Comparison of ENCODE assay signal across 35 cellular contexts in the genomic region with DNA sequence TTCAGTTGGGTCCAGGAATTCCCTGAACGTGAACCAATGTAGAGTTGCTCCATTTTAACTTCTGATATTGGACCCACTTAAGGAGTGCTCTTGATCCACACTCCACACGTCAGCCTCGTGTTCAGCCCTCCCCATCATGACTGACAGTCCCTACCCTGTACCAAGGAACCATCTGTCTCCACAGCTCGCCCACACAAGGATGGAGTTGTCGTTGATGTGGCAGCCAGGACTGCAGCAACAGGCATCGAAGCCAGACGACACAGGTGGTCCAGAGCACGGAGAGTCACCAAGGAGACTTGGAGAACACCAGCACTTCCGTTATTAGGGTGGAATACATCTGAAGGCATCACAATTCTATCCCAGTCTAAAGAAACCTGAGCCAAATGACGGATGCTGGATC.
A peak's percentile ranks its signal among the peaks of the same experiment; 100 is the strongest.
DNase-seq lines count a peak whose midpoint lies in the region; ATAC-seq, FAIRE-seq and TF ChIP-seq lines count a peak whose summit lies in the region.
"Had no signal": no experiment of that assay in that cellular context is flagged by ENCODE, and none has a peak within 500 bp of the region (broad histone marks: within the 10 kb centered on the region; RNA-seq: fewer than 3 reads in every experiment).

No MANE protein-coding gene starts in this region.

- H3K27ac ChIP-seq in HepG2 (ENCODE audit: extremely low read length, insufficient read depth, low read length), result no peak overlapping the region
- H3K27ac ChIP-seq: 22Rv1; A549; BLaER1; BLaER1 treated with 17β-estradiol and CSF1 and Interleukin-3, amounts not matched to agents 10 nM and 100 nM; C4-2B had no signal

- CTCF ChIA-PET in HepG2 (lab: Yijun Ruan, JAX; ENCODE audit: low intra/inter-chr PET ratio, low total read pairs), result no interaction called here

- no peak for TF ChIP-seq RAD21 in HepG2 (CRISPR knock-in tag; IDR thresholded peaks at IDR 0.05)

- no TSS peak for BruUV-seq in HepG2 (replicated peaks; lab: Mats Ljungman, UMichigan)

- no peak overlapping the region for H2AFZ ChIP-seq in HepG2 (ENCODE audit: low read length)

- TF ChIP-seq POLR2A in HepG2 (IDR thresholded peaks at IDR 0.05; ENCODE audit: insufficient read depth in 1 of 2, low read depth in 2 of 2, low read length in 2 of 2), result no peak

- DNase-seq in Ammon's horn (ENCODE audit: low spot score), result peak; percentile 58
- peak; percentile 4 for DNase-seq in inferior parietal cortex (ENCODE audit: extremely low spot score)
- no peak for DNase-seq in omental fat pad (ENCODE audit: low spot score)
- DNase-seq in posterior cingulate gyrus, result peak in 6 of 10 donors; percentile 4 to 83 (median 50)
- no peak for DNase-seq in RCC 7860 (ENCODE audit: low spot score)
- no peak for DNase-seq in HTR-8/SVneo (ENCODE audit: insufficient read length, low spot score)
- no peak for DNase-seq in HepG2 (ENCODE audit: low spot score)
- no peak for DNase-seq in NCI-H2029 (lab: John Stamatoyannopoulos, UW)
- DNase-seq: 8988T; ACHN; AML-193; BE2C; C1 segment of cervical spinal cord; Caco-2; Calu3; CD4-positive, alpha-beta memory T cell; CD4-positive, alpha-beta T cell; CD4-positive, CD25-positive, alpha-beta regulatory T cell; CD8-positive, alpha-beta memory T cell; CD8-positive, alpha-beta T cell; COR-L47; DMS 273 treated with DMSO at 0.1 percent for 48 hours; DMS153; DMS53; DMS79; DMS79 treated with DMSO at 0.1 percent for 48 hours; DND-41; EL had no signal

- ATAC-seq in omental fat pad (ENCODE audit: low FRiP score) (peak; percentile 28), HepG2 (no peak)
- ATAC-seq: A549; CD8-positive, alpha-beta T cell had no signal

- no peaks in the 10 kb centered on the region for H3K79me2 ChIP-seq in HepG2 (ENCODE audit: insufficient read depth, low read length)

- H4K20me1 ChIP-seq in HepG2 (ENCODE audit: insufficient read depth, low read length), result no peaks in the 10 kb centered on the region
- H4K20me1 ChIP-seq: BLaER1; BLaER1 treated with 17β-estradiol and CSF1 and Interleukin-3, amounts not matched to agents 10 nM and 100 nM had no signal

- intact Hi-C loops in posterior cingulate gyrus (cut with DNase I) (no loop called here), HepG2 (cut with micrococcal nuclease; ENCODE audit: unreplicated experiment) (no loop called here)

- TF ChIP-seq CTCF in omental fat pad (IDR thresholded peaks at IDR 0.05) (no peak), HepG2 (CRISPR knock-in tag; IDR thresholded peaks at IDR 0.05) (no peak)

- in situ Hi-C loops in HepG2 (cut with HindIII; ENCODE audit: extremely low pct_ligation_motif_present, low pct_unique_long_range_greater_than_20kb), result no loop called here

- no peak overlapping the region for H3K9ac ChIP-seq in HepG2 (ENCODE audit: insufficient read depth, low read depth, low read length)
- H3K9ac ChIP-seq: BLaER1; BLaER1 treated with 17β-estradiol and CSF1 and Interleukin-3, amounts not matched to agents 10 nM and 100 nM had no signal

- H3K9me3 ChIP-seq in HepG2 (ENCODE audit: low read length), result peaks cover 65% of the 10 kb centered on the region
- H3K9me3 ChIP-seq: A549; BE2C; BLaER1; BLaER1 treated with 17β-estradiol and CSF1 and Interleukin-3, amounts not matched to agents 10 nM and 100 nM; Caco-2 had no signal

- TF ChIP-seq EP300 in HepG2 (IDR thresholded peaks at IDR 0.05; ENCODE audit: low read depth in 2 of 2, low read length in 2 of 2) (no peak), HepG2 (CRISPR knock-in tag; IDR thresholded peaks at IDR 0.05; ENCODE audit: borderline replicate concordance) (no peak)

- FAIRE-seq in RCC 7860 (lab: Jason Lieb, UNC), result no peak
- no peak for FAIRE-seq in HTR-8/SVneo (lab: Jason Lieb, UNC)
- FAIRE-seq in HepG2 (lab: Jason Lieb, UNC), result no peak
- FAIRE-seq: A204.1, A549, D721Med had no signal

- no peaks in the 10 kb centered on the region for H3K4me1 ChIP-seq in HepG2 (ENCODE audit: insufficient read depth, low read length)
- H3K4me1 ChIP-seq: A549; BE2C; BLaER1; BLaER1 treated with 17β-estradiol and CSF1 and Interleukin-3, amounts not matched to agents 10 nM and 100 nM; Caco-2 had no signal

- no peaks in the 10 kb centered on the region for H3K36me3 ChIP-seq in HepG2 (replicated peaks in 1 of 2; ENCODE audit: control insufficient read depth in 1 of 2, insufficient read depth in 2 of 2, low read length in 2 of 2)
- H3K36me3 ChIP-seq: BE2C; BLaER1; BLaER1 treated with 17β-estradiol and CSF1 and Interleukin-3, amounts not matched to agents 10 nM and 100 nM had no signal

- no peak overlapping the region for H3K4me2 ChIP-seq in HepG2 (ENCODE audit: low read depth, low read length)
- H3K4me2 ChIP-seq: A549; BLaER1; BLaER1 treated with 17β-estradiol and CSF1 and Interleukin-3, amounts not matched to agents 10 nM and 100 nM had no signal

- WGBS in HepG2 (ENCODE audit: low lambda C conversion rate), result 0% methylated on average over 9 of the region's 10 CpGs

- no peaks in the 10 kb centered on the region for H3K27me3 ChIP-seq in HepG2 (ENCODE audit: control insufficient read depth in 1 of 2, insufficient read depth in 2 of 2, low read length in 2 of 2)
- H3K27me3 ChIP-seq: BLaER1; BLaER1 treated with 17β-estradiol and CSF1 and Interleukin-3, amounts not matched to agents 10 nM and 100 nM had no signal

- POLR2A ChIA-PET in HepG2 (lab: Yijun Ruan, JAX), result no interaction called here

- H3K4me3 ChIP-seq in HepG2 (replicated peaks in 1 of 3; ENCODE audit: insufficient read depth in 1 of 3, low read depth in 2 of 3, low read length in 3 of 3), result no peak overlapping the region
- H3K4me3 ChIP-seq: A549; BLaER1; BLaER1 treated with 17β-estradiol and CSF1 and Interleukin-3, amounts not matched to agents 10 nM and 100 nM had no signal

TF ChIP-seq in HepG2, 621 proteins besides CTCF, POLR2A, EP300 and RAD21 (continues in another document):
- TF ChIP-seq SP140L (CRISPR knock-in tag; IDR thresholded peaks at IDR 0.05; ENCODE audit: borderline replicate concordance) (no peak), RAD51 (IDR thresholded peaks at IDR 0.05; ENCODE audit: borderline replicate concordance) (no peak), SNAI1 (CRISPR knock-in tag; IDR thresholded peaks at IDR 0.05; ENCODE audit: borderline replicate concordance) (no peak), ZNF567 (CRISPR knock-in tag; IDR thresholded peaks at IDR 0.05; ENCODE audit: borderline replicate concordance) (no peak), ZXDC (CRISPR knock-in tag; IDR thresholded peaks at IDR 0.05) (no peak), TFE3 (CRISPR knock-in tag; IDR thresholded peaks at IDR 0.05) (no peak), ISX (CRISPR knock-in tag; conservative IDR thresholded peaks at IDR 0.05) (no peak), ZNF329 (CRISPR knock-in tag; IDR thresholded peaks at IDR 0.05; ENCODE audit: low read depth) (no peak), NFKBIZ (CRISPR knock-in tag; IDR thresholded peaks at IDR 0.05) (no peak), ZNF274 (CRISPR knock-in tag; IDR thresholded peaks at IDR 0.05) (no peak), ISL2 (CRISPR knock-in tag; IDR thresholded peaks at IDR 0.05) (no peak), ZNF781 (CRISPR knock-in tag; IDR thresholded peaks at IDR 0.05; ENCODE audit: borderline replicate concordance, not compliant biosample characterization) (no peak), HOMEZ (CRISPR knock-in tag; IDR thresholded peaks at IDR 0.05; ENCODE audit: low read depth) (no peak), ASH2L (IDR thresholded peaks at IDR 0.05; ENCODE audit: insufficient read length, low read depth, low read length) (no peak)

Comparison
In these comparisons a context has a peak if more than half of its experiments do, and no peak if none do; other contexts are left out.
1. DNase-seq: peak in Ammon's horn (single experiment), inferior parietal cortex (single experiment) and posterior cingulate gyrus (6 of 10); none in omental fat pad (single experiment), RCC 7860 (single experiment), HTR-8/SVneo (single experiment), HepG2 (single experiment) and NCI-H2029 (single experiment).